Comparison of ENCODE assay signal across 8 cellular contexts in genomic region chr17:75153854-75154194, GRCh38. TPM values are rescaled to one million over a fixed set of nuclear protein-coding genes. Genes with fewer than 3 reads are reported as not detected.
DNase-seq lines count a peak whose midpoint lies in the region; ATAC-seq and TF ChIP-seq lines count a peak whose summit lies in the region.

No MANE protein-coding gene starts in this region.

- peak; percentile 6 for ATAC-seq in GM18517 (IDR thresholded peaks at IDR 0.05; ENCODE audit: unreplicated experiment)
- ATAC-seq in HG03558 (IDR thresholded peaks at IDR 0.05; ENCODE audit: extremely low read depth, unreplicated experiment): peak; percentile 10
- ATAC-seq in right cardiac atrium: no peak
- ATAC-seq in gastrocnemius medialis: peak in 1 of 2 donors; percentile 27

- H3K4me1 ChIP-seq in right cardiac atrium (ENCODE audit: control insufficient read depth, insufficient read depth, low read length) (peaks cover 3% of the 10 kb centered on the region), gastrocnemius medialis (peaks cover 19 to 21% of the 10 kb centered on the region in 2 donors)

- under 1% methylated on average over 27 of the region's 27 CpGs for WGBS in right cardiac atrium

- peak overlapping the region; percentile 82 for H3K4me3 ChIP-seq in right cardiac atrium (ENCODE audit: low read length)
- H3K4me3 ChIP-seq in gastrocnemius medialis: peak overlapping the region; percentile 65 to 83 (median 74)

- no peak for TF ChIP-seq POLR2A in gastrocnemius medialis (IDR thresholded peaks at IDR 0.05)

- H3K36me3 ChIP-seq in gastrocnemius medialis: no peaks in the 10 kb centered on the region

- intact Hi-C loops in right cardiac atrium (cut with DNase I): no loop called here
- intact Hi-C loops in gastrocnemius medialis (cut with DNase I; ENCODE audit: low total_unique reads): loop anchor here (2.0 kb wide), 1 partner anchor 23 kb away; the partner anchor contains the start of gene NT5C

- no peaks in the 10 kb centered on the region for H3K9me3 ChIP-seq in right cardiac atrium (ENCODE audit: control insufficient read depth, low read length)
- no peaks in the 10 kb centered on the region for H3K9me3 ChIP-seq in gastrocnemius medialis

- DNase-seq in AG20443 (ENCODE audit: low spot score) (peak; percentile 27), activated T-cell treated with anti-CD3 and anti-CD28 coated beads for 48 hours (ENCODE audit: low read depth) (peak; percentile 26), right cardiac atrium (no peak), gastrocnemius medialis (no peak), activated gamma-delta T cell treated with Interleukin-2 at 50 U/mL for 16 hours (no peak), NCI-H2196 (lab: John Stamatoyannopoulos, UW; ENCODE audit: unreplicated experiment) (no peak)

- no peaks in the 10 kb centered on the region for H3K27me3 ChIP-seq in right cardiac atrium (ENCODE audit: control insufficient read depth, insufficient read depth)
- H3K27me3 ChIP-seq in gastrocnemius medialis: no peaks in the 10 kb centered on the region

- in situ Hi-C loops in gastrocnemius medialis (cut with MboI; ENCODE audit: low sequenced_read_pairs in 4 of 4): no loop called here

- H3K27ac ChIP-seq in right cardiac atrium (ENCODE audit: low read length) (no peak overlapping the region), gastrocnemius medialis (peak overlapping the region in 3 of 4 donors; percentile 80 to 89 (median 86))

- TF ChIP-seq CTCF in gastrocnemius medialis (IDR thresholded peaks at IDR 0.05 in 4 of 5, conservative IDR thresholded peaks at IDR 0.05 in 1 of 5): no peak

RNA-seq across cellular contexts. Expression of gene JPT1, which starts 0.5 kb away (rescaled TPM):
- total RNA-seq in right cardiac atrium: 10 to 100 TPM; 11.7 to 22.3 (median 17.9) TPM
- polyA plus RNA-seq in right cardiac atrium: 40.5 TPM
- total RNA-seq in gastrocnemius medialis: 100 to 1,000 TPM in 1 of 4 donors, 10 to 100 TPM in 3; 35.5 to 113 (median 71.8) TPM

RNA-seq across cellular contexts. Expression of gene NT5C, which starts 22.3 kb away (rescaled TPM):
- total RNA-seq in right cardiac atrium (10 to 100 TPM; 29.1 to 35.9 (median 33.3) TPM), gastrocnemius medialis (100 to 1,000 TPM in 1 of 4 donors, 10 to 100 TPM in 3; 62.8 to 111 (median 68.0) TPM)
- 37.5 TPM for polyA plus RNA-seq in right cardiac atrium

RNA-seq across cellular contexts. Expression of gene SUMO2, which starts 28.9 kb away (rescaled TPM):
- 100 to 1,000 TPM; 249 to 272 (median 257) TPM for total RNA-seq in right cardiac atrium
- polyA plus RNA-seq in right cardiac atrium: 99.1 TPM
- total RNA-seq in gastrocnemius medialis: 10 to 100 TPM; 36.7 to 45.1 (median 43.3) TPM

RNA-seq across cellular contexts. Expression of gene ARMC7, which starts 44.1 kb away (rescaled TPM):
- total RNA-seq in right cardiac atrium: 10 to 100 TPM in 1 of 4 donors, 1 to 10 TPM in 3; 9.4 to 10.9 (median 9.6) TPM
- polyA plus RNA-seq in right cardiac atrium: 7.7 TPM
- total RNA-seq in gastrocnemius medialis: 1 to 10 TPM; 2.0 to 4.4 (median 3.0) TPM

RNA-seq across cellular contexts. Expression of gene NUP85, which starts 51.7 kb away (rescaled TPM):
- 10 to 100 TPM; 31.3 to 36.1 (median 34.2) TPM for total RNA-seq in right cardiac atrium
- 16.3 TPM for polyA plus RNA-seq in right cardiac atrium
- 10 to 100 TPM in 3 of 4 donors, 1 to 10 TPM in 1; 9.4 to 27.7 (median 13.6) TPM for total RNA-seq in gastrocnemius medialis

Comparison
In these comparisons a context has a peak if more than half of its experiments do, and no peak if none do; other contexts are left out.
1. DNase-seq: peak in AG20443 (single experiment) and activated T-cell treated with anti-CD3 and anti-CD28 coated beads for 48 hours (single experiment); none in right cardiac atrium (0 of 3), gastrocnemius medialis (0 of 2), activated gamma-delta T cell treated with Interleukin-2 at 50 U/mL for 16 hours (single experiment) and NCI-H2196 (single experiment).
2. ATAC-seq: peak in GM18517 (single experiment) and HG03558 (single experiment); none in right cardiac atrium (0 of 2).
3. RNA of gene SUMO2, which starts 28.9 kb away (total RNA-seq): 249 to 272 TPM in right cardiac atrium; 36.7 to 45.1 TPM in gastrocnemius medialis; every median in the first group is over 4 times any median in the second.